In the genomic region with DNA sequence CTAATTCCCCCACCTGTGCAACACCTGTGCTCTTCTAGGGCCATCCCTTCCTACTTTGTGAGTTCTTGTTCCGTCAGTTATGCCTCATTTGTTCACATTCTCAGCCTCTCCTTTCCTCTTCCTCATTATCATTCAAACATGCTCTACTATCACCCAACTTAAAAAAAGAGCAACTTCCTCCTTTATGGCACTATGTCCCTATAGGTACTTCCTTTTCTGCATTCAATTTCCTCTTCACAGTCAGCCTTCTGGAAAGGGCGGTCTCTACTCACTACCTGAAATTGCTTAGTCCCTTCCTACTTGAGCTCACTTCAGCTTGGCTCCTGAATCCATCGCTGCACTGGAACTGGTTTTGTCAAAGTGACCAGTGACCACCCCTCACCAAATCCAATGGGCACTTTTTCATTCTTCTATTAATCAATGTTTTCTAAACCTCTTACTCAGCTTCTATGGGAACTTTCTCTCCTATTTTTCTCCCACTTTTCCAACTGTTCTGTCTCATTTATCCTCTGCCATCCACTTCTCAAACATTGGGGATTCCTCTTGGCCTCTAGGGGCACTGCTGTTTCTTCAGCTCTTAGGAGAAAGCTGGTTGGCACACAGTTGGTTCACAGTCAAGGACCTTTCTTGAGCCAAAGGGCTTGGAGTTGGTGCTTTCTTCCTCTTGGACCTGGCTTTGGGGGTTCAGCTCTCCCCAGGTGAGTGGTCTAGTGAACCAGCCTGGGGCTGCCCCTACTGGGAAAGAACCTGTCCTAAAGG, we compare ENCODE assay signal across 10 cellular contexts.
A peak's percentile ranks its signal among the peaks of the same experiment; 100 is the strongest.
DNase-seq lines count a peak whose midpoint lies in the region; ATAC-seq and TF ChIP-seq lines count a peak whose summit lies in the region.
"Had no signal": no experiment of that assay in that cellular context is flagged by ENCODE, and none has a peak within 500 bp of the region (broad histone marks: within the 10 kb centered on the region; RNA-seq: fewer than 3 reads in every experiment).

No MANE protein-coding gene starts in this region.

- H3K27me3 ChIP-seq in OCI-LY1 (ENCODE audit: insufficient read depth, low read length), result no peaks in the 10 kb centered on the region

- H3K79me2 ChIP-seq in OCI-LY1 (ENCODE audit: insufficient read depth, low read length), result no peaks in the 10 kb centered on the region

- H3K4me2 ChIP-seq in OCI-LY1 (ENCODE audit: low read length), result peak overlapping the region; percentile 30; the same call in 1 of the 2 replicates

- POLR2A ChIA-PET in activated CD4-positive, alpha-beta T cell treated with anti-CD3 and anti-CD28 coated beads, Interleukin-2, amount 10 ng/mL, durations not matched to agents 7 days and 5 days (lab: Charles Lee), result no interaction called here

- H3K4me3 ChIP-seq in OCI-LY1 (ENCODE audit: low read depth, low read length, poor library complexity, severe bottlenecking) (no peak overlapping the region), epithelial cell of proximal tubule (ENCODE audit: low read depth, low read length) (no peak overlapping the region)

- H3K27ac Mint-ChIP-seq in stimulated activated memory B cell treated with anti-CD40 and anti-IgM and Interleukin-4, amounts not matched to agents 10 μg/mL and 1 μg/mL and 100 μg/mL, for 72 hours, result peak overlapping the region; percentile 32
- no peak overlapping the region for H3K27ac Mint-ChIP-seq in activated CD4-positive, alpha-beta T cell treated with anti-CD3 and anti-CD28 coated beads, Interleukin-2, amount 10 ng/mL, durations not matched to agents 7 days and 5 days

- no peaks in the 10 kb centered on the region for H3K9me3 ChIP-seq in OCI-LY1 (ENCODE audit: low read length)

- peaks cover 66% of the 10 kb centered on the region for H3K4me1 Mint-ChIP-seq in stimulated activated memory B cell treated with anti-CD40 and anti-IgM and Interleukin-4, amounts not matched to agents 10 μg/mL and 1 μg/mL and 100 μg/mL, for 72 hours
- peaks cover 20% of the 10 kb centered on the region for H3K4me1 Mint-ChIP-seq in activated CD4-positive, alpha-beta T cell treated with anti-CD3 and anti-CD28 coated beads, Interleukin-2, amount 10 ng/mL, durations not matched to agents 7 days and 5 days

- no peak overlapping the region for H2AFZ ChIP-seq in OCI-LY1 (ENCODE audit: low read length)

- H3K9me3 Mint-ChIP-seq in stimulated activated memory B cell treated with anti-CD40 and anti-IgM and Interleukin-4, amounts not matched to agents 10 μg/mL and 1 μg/mL and 100 μg/mL, for 72 hours, result peaks cover 14% of the 10 kb centered on the region
- peaks cover 2% of the 10 kb centered on the region for H3K9me3 Mint-ChIP-seq in activated CD4-positive, alpha-beta T cell treated with anti-CD3 and anti-CD28 coated beads, Interleukin-2, amount 10 ng/mL, durations not matched to agents 7 days and 5 days
- H3K9me3 Mint-ChIP-seq: central memory CD8-positive, alpha-beta T cell had no signal

- DNase-seq in DMS53 (lab: John Stamatoyannopoulos, UW), result peak; percentile 25
- no peak for DNase-seq in DMS53 treated with DMSO at 0.1 percent for 48 hours (lab: John Stamatoyannopoulos, UW; ENCODE audit: unreplicated experiment)
- DNase-seq in epithelial cell of proximal tubule (ENCODE audit: low read depth), result no peak
- no peak for DNase-seq in activated CD4-positive, alpha-beta T cell treated with anti-CD3 and anti-CD28 coated beads, Interleukin-2, amount 10 ng/mL, durations not matched to agents 7 days and 5 days
- DNase-seq in foreskin melanocyte, result no peak
- DNase-seq in DMS114 treated with DMSO at 0.1 percent for 48 hours (lab: John Stamatoyannopoulos, UW; ENCODE audit: unreplicated experiment), result no peak
- DNase-seq: NCI-H1048 had no signal

- H3K4me3 Mint-ChIP-seq in stimulated activated memory B cell treated with anti-CD40 and anti-IgM and Interleukin-4, amounts not matched to agents 10 μg/mL and 1 μg/mL and 100 μg/mL, for 72 hours, result no peak overlapping the region
- H3K4me3 Mint-ChIP-seq in activated CD4-positive, alpha-beta T cell treated with anti-CD3 and anti-CD28 coated beads, Interleukin-2, amount 10 ng/mL, durations not matched to agents 7 days and 5 days, result no peak overlapping the region
- H3K4me3 Mint-ChIP-seq: central memory CD8-positive, alpha-beta T cell had no signal

- H3K27ac ChIP-seq in OCI-LY1 (ENCODE audit: low read depth, low read length, poor library complexity, severe bottlenecking), result peak overlapping the region; percentile 85

- no peaks in the 10 kb centered on the region for H3K27me3 Mint-ChIP-seq in stimulated activated memory B cell treated with anti-CD40 and anti-IgM and Interleukin-4, amounts not matched to agents 10 μg/mL and 1 μg/mL and 100 μg/mL, for 72 hours
- H3K27me3 Mint-ChIP-seq in activated CD4-positive, alpha-beta T cell treated with anti-CD3 and anti-CD28 coated beads, Interleukin-2, amount 10 ng/mL, durations not matched to agents 7 days and 5 days, result no peaks in the 10 kb centered on the region

- no peaks in the 10 kb centered on the region for H3K36me3 ChIP-seq in OCI-LY1 (ENCODE audit: insufficient read depth, low read length)

- peaks cover 9% of the 10 kb centered on the region for H3K36me3 Mint-ChIP-seq in stimulated activated memory B cell treated with anti-CD40 and anti-IgM and Interleukin-4, amounts not matched to agents 10 μg/mL and 1 μg/mL and 100 μg/mL, for 72 hours
- no peaks in the 10 kb centered on the region for H3K36me3 Mint-ChIP-seq in activated CD4-positive, alpha-beta T cell treated with anti-CD3 and anti-CD28 coated beads, Interleukin-2, amount 10 ng/mL, durations not matched to agents 7 days and 5 days (ENCODE audit: low read depth)

- H3K9me2 ChIP-seq in OCI-LY1 (ENCODE audit: low read depth, low read length), result no peaks in the 10 kb centered on the region

- no peaks in the 10 kb centered on the region for H4K20me1 ChIP-seq in OCI-LY1 (ENCODE audit: insufficient read depth, low read length)

- ATAC-seq in stimulated activated memory B cell treated with anti-CD40 and anti-IgM and Interleukin-4, amounts not matched to agents 10 μg/mL and 1 μg/mL and 100 μg/mL, for 72 hours, result peak; percentile 67

- no peak overlapping the region for H3K9ac ChIP-seq in OCI-LY1 (ENCODE audit: low read length)

- peaks cover 73% of the 10 kb centered on the region for H3K4me1 ChIP-seq in OCI-LY1 (ENCODE audit: insufficient read depth, low read length, severe bottlenecking)

- CTCF ChIA-PET in activated CD4-positive, alpha-beta T cell treated with anti-CD3 and anti-CD28 coated beads, Interleukin-2, amount 10 ng/mL, durations not matched to agents 7 days and 5 days (lab: Charles Lee), result interaction anchor here (1.2 kb wide), 1 partner anchor 11 kb away, joined by 3 read pairs; no protein-coding TSS in a partner anchor

- H3F3A ChIP-seq in OCI-LY1 (ENCODE audit: insufficient read depth, low read length), result no peaks in the 10 kb centered on the region; the same call in 1 of the 2 replicates

- TF ChIP-seq CTCF in OCI-LY1 (IDR thresholded peaks at IDR 0.05; ENCODE audit: low read length) (peak; percentile 73), epithelial cell of proximal tubule (conservative IDR thresholded peaks at IDR 0.05; ENCODE audit: low read depth, low read length) (peak; percentile 45)
